Comparison of ENCODE assay signal across 9 cellular contexts in the genomic region with DNA sequence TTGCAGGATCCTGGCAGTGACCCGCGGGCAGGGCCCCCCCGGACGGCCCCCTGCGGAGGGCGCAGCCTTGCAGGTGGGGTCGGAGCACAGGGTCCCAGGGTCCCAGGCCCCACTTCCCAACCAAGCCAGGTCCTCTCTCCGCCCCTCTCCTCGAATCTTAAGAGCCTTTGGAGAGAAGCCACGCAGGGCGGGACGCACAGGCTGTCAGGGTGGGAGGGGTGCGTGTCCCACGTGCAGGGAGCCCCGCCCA. TPM values are rescaled to one million over a fixed set of nuclear protein-coding genes. Genes with fewer than 3 reads are reported as not detected.
DNase-seq lines count a peak whose midpoint lies in the region; TF ChIP-seq lines count a peak whose summit lies in the region.
"Had no signal": no experiment of that assay in that cellular context is flagged by ENCODE, and none has a peak within 500 bp of the region (broad histone marks: within the 10 kb centered on the region; RNA-seq: fewer than 3 reads in every experiment).

No MANE protein-coding gene starts in this region.

- intact Hi-C loops in testis (cut with DNase I; ENCODE audit: low total_unique reads) = no loop called here

- H2AFZ ChIP-seq in hepatocyte = no peak overlapping the region

- H3K4me1 ChIP-seq in hepatocyte (ENCODE audit: insufficient read depth) (peaks cover 13% of the 10 kb centered on the region), testis (peaks cover 20% of the 10 kb centered on the region)

- H3K27ac ChIP-seq in hepatocyte = no peak overlapping the region
- no peak overlapping the region for H3K27ac ChIP-seq in testis

- H3K36me3 ChIP-seq in hepatocyte (replicated peaks; ENCODE audit: insufficient read depth, low read depth) = no peaks in the 10 kb centered on the region
- H3K36me3 ChIP-seq in testis (ENCODE audit: low read depth, missing control alignments) = no peaks in the 10 kb centered on the region

- WGBS in hepatocyte (ENCODE audit: low lambda C conversion rate, missing lambda C conversion rate) = 30% methylated on average over 15 of the region's 15 CpGs
- 42 to 60% methylated on average over 1 to 15 of the region's 15 CpGs for WGBS in testis, 2 donors

- H3K9me3 ChIP-seq in hepatocyte (ENCODE audit: low read depth) (no peaks in the 10 kb centered on the region), testis (no peaks in the 10 kb centered on the region)

- TF ChIP-seq CTCF in hepatocyte (IDR thresholded peaks at IDR 0.05; ENCODE audit: poor library complexity) (no peak), testis (IDR thresholded peaks at IDR 0.05) (no peak)

- TF ChIP-seq POLR2A in testis (IDR thresholded peaks at IDR 0.05) = no peak

- DNase-seq in NCI-H1417 (lab: John Stamatoyannopoulos, UW) = peak in 2 of 3 experiments; percentile 41 to 51
- DNase-seq in NCI-H1417 treated with DMSO at 0.1 percent for 48 hours (lab: John Stamatoyannopoulos, UW) = no peak
- DNase-seq in RPMI8226 = peak; percentile 94
- peak; percentile 89 for DNase-seq in hepatocyte (ENCODE audit: low spot score)
- peak; percentile 79 for DNase-seq in testis
- DNase-seq in HuH-7 (ENCODE audit: low spot score) = no peak
- DNase-seq in cerebellum (ENCODE audit: low spot score) = no peak
- DNase-seq in epidermal melanocyte (ENCODE audit: insufficient read length, low spot score) = no peak

- H4K20me1 ChIP-seq in hepatocyte (ENCODE audit: insufficient read depth, poor library complexity, severe bottlenecking) = no peaks in the 10 kb centered on the region

- H3K79me2 ChIP-seq in hepatocyte = no peaks in the 10 kb centered on the region

- H3K27me3 ChIP-seq in hepatocyte = no peaks in the 10 kb centered on the region
- H3K27me3 ChIP-seq in testis = no peaks in the 10 kb centered on the region

- no peaks in the 10 kb centered on the region for H3K9me2 ChIP-seq in hepatocyte (replicated peaks; ENCODE audit: insufficient read depth)

- H3K4me3 ChIP-seq in hepatocyte = no peak overlapping the region
- no peak overlapping the region for H3K4me3 ChIP-seq in testis

- H3K4me2 ChIP-seq in hepatocyte = peak overlapping the region; percentile 67

RNA-seq across cellular contexts. Expression of a gene that starts 18.4 kb away (rescaled TPM):
- total RNA-seq in hepatocyte = 50.0 and 52.9 TPM in 2 replicates
- polyA plus RNA-seq in hepatocyte = 82.5 and 82.6 TPM in 2 replicates
- 100 to 1,000 TPM; 101 to 106 TPM for total RNA-seq in testis
- 68.5 TPM for polyA plus RNA-seq in testis (ENCODE audit: insufficient read depth, low read depth, low replicate concordance)
- total RNA-seq in cerebellum = 11.6 TPM
- polyA plus RNA-seq: IgD-negative memory B cell had no signal

RNA-seq across cellular contexts. Expression of a gene that starts 43.0 kb away (rescaled TPM):
- 125 and 136 TPM in 2 replicates for total RNA-seq in hepatocyte
- polyA plus RNA-seq in hepatocyte = 242 and 249 TPM in 2 replicates
- 10 to 100 TPM; 46.6 to 52.7 TPM for total RNA-seq in testis
- 34.2 TPM for polyA plus RNA-seq in testis (ENCODE audit: insufficient read depth, low read depth, low replicate concordance)
- total RNA-seq in cerebellum = 2.8 TPM

Comparison
In these comparisons a context has a peak if more than half of its experiments do, and no peak if none do; other contexts are left out.
1. DNase-seq: peak in NCI-H1417 (2 of 3), RPMI8226 (single experiment), hepatocyte (single experiment) and testis (single experiment); none in NCI-H1417 treated with DMSO at 0.1 percent for 48 hours (single experiment), HuH-7 (single experiment), cerebellum (single experiment) and epidermal melanocyte (single experiment).
2. RNA of a gene that starts 43.0 kb away (total RNA-seq): 125 to 136 TPM in hepatocyte and 46.6 to 52.7 TPM in testis; 2.8 TPM in cerebellum (single experiment); every median in the first group is over 10 times any median in the second.